ENCODE assay signal across 19 cellular contexts in genomic region chr1:29782846-29783500, GRCh38.
"Had no signal": no experiment of that assay in that cellular context is flagged by ENCODE, and none has a peak within 500 bp of the region (broad histone marks: within the 10 kb centered on the region; RNA-seq: fewer than 3 reads in every experiment).

No MANE protein-coding gene starts in this region.

- ATAC-seq: esophagus mucosa; gastrocnemius medialis; heart right ventricle; mucosa of descending colon; natural killer cell treated with Interleukin-12 subunit alpha and Interleukin-12 subunit beta and Interleukin-15 and Interleukin-18, amount 100 ng/mL, for 72 hours; psoas muscle; stimulated activated naive B cell treated with anti-CD40 and anti-IgM and Interleukin-4, amounts not matched to agents 10 μg/mL and 1 μg/mL and 100 μg/mL, for 72 hours; stimulated activated naive CD8-positive, alpha-beta T cell treated with anti-CD3 and anti-CD28 coated beads, Interleukin-15, amount 100 ng/mL, for 72 hours had no signal

- H3K9me3 ChIP-seq: gastrocnemius medialis, heart right ventricle, mucosa of descending colon, psoas muscle, testis, transverse colon had no signal

- H3K9ac ChIP-seq: parathyroid adenoma had no signal

- H3K27ac Mint-ChIP-seq: natural killer cell treated with Interleukin-12 subunit alpha and Interleukin-12 subunit beta and Interleukin-15 and Interleukin-18, amount 100 ng/mL, for 72 hours; stimulated activated naive B cell treated with anti-CD40 and anti-IgM and Interleukin-4, amounts not matched to agents 10 μg/mL and 1 μg/mL and 100 μg/mL, for 72 hours had no signal

- H2AFZ ChIP-seq: parathyroid adenoma had no signal

- H3K27me3 ChIP-seq: testis had no signal

- H3K4me1 ChIP-seq: gastrocnemius medialis, heart right ventricle, parathyroid adenoma, psoas muscle, testis, transverse colon had no signal

- H3K4me3 Mint-ChIP-seq: natural killer cell treated with Interleukin-12 subunit alpha and Interleukin-12 subunit beta and Interleukin-15 and Interleukin-18, amount 100 ng/mL, for 72 hours; stimulated activated naive B cell treated with anti-CD40 and anti-IgM and Interleukin-4, amounts not matched to agents 10 μg/mL and 1 μg/mL and 100 μg/mL, for 72 hours; stimulated activated naive CD8-positive, alpha-beta T cell treated with anti-CD3 and anti-CD28 coated beads, Interleukin-15, amount 100 ng/mL, for 72 hours had no signal

- H3K9me3 Mint-ChIP-seq: natural killer cell treated with Interleukin-12 subunit alpha and Interleukin-12 subunit beta and Interleukin-15 and Interleukin-18, amount 100 ng/mL, for 72 hours; stimulated activated naive B cell treated with anti-CD40 and anti-IgM and Interleukin-4, amounts not matched to agents 10 μg/mL and 1 μg/mL and 100 μg/mL, for 72 hours had no signal

- H3K79me2 ChIP-seq: parathyroid adenoma had no signal

- DNase-seq: central memory CD4-positive, alpha-beta T cell; effector memory CD4-positive, alpha-beta T cell; gastrocnemius medialis; heart right ventricle; hypothalamus; kidney glomerular epithelial cell; mucosa of descending colon; psoas muscle; retina; small intestine; stimulated activated CD4-positive, alpha-beta T cell treated with anti-CD3 and anti-CD28 coated beads, Interleukin-2, amount 100 ng/mL, for 48 hours; stimulated activated CD8-positive, alpha-beta memory T cell treated with anti-CD3 and anti-CD28 coated beads, Interleukin-4, amount 100 ng/mL, for 48 hours; stimulated activated naive B cell treated with anti-CD40 and anti-IgM and Interleukin-4, amounts not matched to agents 10 μg/mL and 1 μg/mL and 100 μg/mL, for 72 hours; stimulated activated naive CD8-positive, alpha-beta T cell treated with anti-CD3 and anti-CD28 coated beads, Interleukin-15, amount 100 ng/mL, for 72 hours; testis; transverse colon had no signal

- H3K36me3 Mint-ChIP-seq: stimulated activated naive B cell treated with anti-CD40 and anti-IgM and Interleukin-4, amounts not matched to agents 10 μg/mL and 1 μg/mL and 100 μg/mL, for 72 hours had no signal

- H3K4me1 Mint-ChIP-seq: stimulated activated naive B cell treated with anti-CD40 and anti-IgM and Interleukin-4, amounts not matched to agents 10 μg/mL and 1 μg/mL and 100 μg/mL, for 72 hours; stimulated activated naive CD8-positive, alpha-beta T cell treated with anti-CD3 and anti-CD28 coated beads, Interleukin-15, amount 100 ng/mL, for 72 hours had no signal

- H3K4me3 ChIP-seq: gastrocnemius medialis, heart right ventricle, mucosa of descending colon, psoas muscle, testis, transverse colon had no signal

- H3K36me3 ChIP-seq: gastrocnemius medialis, heart right ventricle, transverse colon had no signal

- H3K27ac ChIP-seq: gastrocnemius medialis, heart right ventricle, parathyroid adenoma, psoas muscle, testis, transverse colon had no signal
